ENCODE assay signal across 18 cellular contexts in the genomic region with DNA sequence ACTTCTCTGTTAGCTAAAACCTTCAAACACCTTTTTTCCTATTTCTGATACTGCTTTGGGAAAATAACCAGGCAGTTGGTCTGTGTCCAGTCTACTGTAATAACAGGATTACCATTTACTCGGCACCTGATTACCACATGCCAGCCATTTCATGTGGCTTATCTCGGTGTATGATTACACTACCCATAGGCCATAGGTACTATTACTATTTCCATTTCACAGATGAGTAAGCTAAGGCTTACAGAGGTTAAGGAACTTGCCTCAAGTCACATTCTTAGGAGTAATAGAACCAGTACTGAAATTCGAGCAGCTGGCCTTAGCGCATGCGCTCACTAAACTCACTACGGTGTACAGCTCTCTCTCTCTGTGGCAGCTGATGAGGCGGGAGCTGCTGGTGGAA.
DNase-seq lines count a peak whose midpoint lies in the region; ATAC-seq and TF ChIP-seq lines count a peak whose summit lies in the region.
"Had no signal": no experiment of that assay in that cellular context is flagged by ENCODE, and none has a peak within 500 bp of the region (broad histone marks: within the 10 kb centered on the region; RNA-seq: fewer than 3 reads in every experiment).

No MANE protein-coding gene starts in this region.

- H3K36me3 Mint-ChIP-seq in neural progenitor cell = no peaks in the 10 kb centered on the region
- no peaks in the 10 kb centered on the region for H3K36me3 Mint-ChIP-seq in CD4-positive, alpha-beta T cell (ENCODE audit: low read depth)
- H3K36me3 Mint-ChIP-seq: activated CD8-positive, alpha-beta memory T cell treated with anti-CD3 and anti-CD28 coated beads, Interleukin-2, amount 10 ng/mL, durations not matched to agents 7 days and 5 days had no signal

- no peak for TF ChIP-seq CTCF in left ventricle myocardium inferior (IDR thresholded peaks at IDR 0.05; ENCODE audit: borderline replicate concordance)
- TF ChIP-seq CTCF in heart left ventricle (IDR thresholded peaks at IDR 0.05) = no peak
- no peak for TF ChIP-seq CTCF in neural progenitor cell (IDR thresholded peaks at IDR 0.05)
- no peak for TF ChIP-seq CTCF in vagina (IDR thresholded peaks at IDR 0.05)
- no peak for TF ChIP-seq CTCF in CD4-positive, alpha-beta T cell (IDR thresholded peaks at IDR 0.05)

- H3K4me2 ChIP-seq in neural progenitor cell = peak overlapping the region; percentile 46
- H3K4me2 ChIP-seq in Karpas-422 (ENCODE audit: low read depth, low read length, poor library complexity, severe bottlenecking) = no peak overlapping the region
- H3K4me2 ChIP-seq: BLaER1 treated with 17β-estradiol and CSF1 and Interleukin-3, amounts not matched to agents 10 nM and 100 nM; GM23338 had no signal

- H3K4me3 ChIP-seq in left ventricle myocardium inferior (no peak overlapping the region), heart left ventricle (no peak overlapping the region), neural progenitor cell (no peak overlapping the region), vagina (no peak overlapping the region), Karpas-422 (ENCODE audit: low read length) (no peak overlapping the region)
- H3K4me3 ChIP-seq: BLaER1 treated with 17β-estradiol and CSF1 and Interleukin-3, amounts not matched to agents 10 nM and 100 nM; GM23338 had no signal

- H3K27ac ChIP-seq in left ventricle myocardium inferior (replicated peaks) (peak overlapping the region; percentile 18), heart left ventricle (no peak overlapping the region), neural progenitor cell (peak overlapping the region; percentile 94), vagina (peak overlapping the region; percentile 32), Karpas-422 (ENCODE audit: low read length) (no peak overlapping the region)
- H3K27ac ChIP-seq in CD4-positive, alpha-beta T cell (ENCODE audit: low read depth, low read length) = no peak overlapping the region
- H3K27ac ChIP-seq: BLaER1 treated with 17β-estradiol and CSF1 and Interleukin-3, amounts not matched to agents 10 nM and 100 nM; neutrophil had no signal

- DNase-seq in left ventricle myocardium inferior (no peak), heart left ventricle (no peak), neural progenitor cell (ENCODE audit: low spot score) (peak; percentile 71), vagina (ENCODE audit: extremely low spot score in 2 of 2) (no peak), Karpas-422 (no peak), ureter (ENCODE audit: low spot score) (no peak)
- no peak for DNase-seq in CD4-positive, alpha-beta T cell
- DNase-seq: ACHN; activated CD4-positive, alpha-beta T cell treated with anti-CD3 and anti-CD28 coated beads, Interleukin-2, amount 10 ng/mL, durations not matched to agents 24 days and 14 days; activated CD8-positive, alpha-beta memory T cell treated with anti-CD3 and anti-CD28 coated beads, Interleukin-2, amount 10 ng/mL, durations not matched to agents 7 days and 5 days; NCI-H146; NCI-H774; SIG-M5 had no signal

- H4K20me1 ChIP-seq in neural progenitor cell (ENCODE audit: low read depth) (no peaks in the 10 kb centered on the region), Karpas-422 (ENCODE audit: insufficient read depth, low read depth, low read length) (no peaks in the 10 kb centered on the region)
- H4K20me1 ChIP-seq: BLaER1 treated with 17β-estradiol and CSF1 and Interleukin-3, amounts not matched to agents 10 nM and 100 nM had no signal

- H3K4me3 Mint-ChIP-seq in neural progenitor cell = no peak overlapping the region
- no peak overlapping the region for H3K4me3 Mint-ChIP-seq in CD4-positive, alpha-beta T cell
- H3K4me3 Mint-ChIP-seq: activated CD4-positive, alpha-beta T cell treated with anti-CD3 and anti-CD28 coated beads, Interleukin-2, amount 10 ng/mL, durations not matched to agents 24 days and 14 days; activated CD8-positive, alpha-beta memory T cell treated with anti-CD3 and anti-CD28 coated beads, Interleukin-2, amount 10 ng/mL, durations not matched to agents 7 days and 5 days; activated T-helper 17 cell treated with anti-CD3 and anti-CD28 coated beads, Interleukin-2, amount 50 U/mL, for 72 hours; GM23338 had no signal

- intact Hi-C loops in left ventricle myocardium inferior (cut with micrococcal nuclease) (no loop called here), heart left ventricle (cut with DNase I) (no loop called here), vagina (cut with DNase I) (loop anchor here (5.0 kb wide), 1 partner anchor 1035 kb away; no protein-coding TSS in a partner anchor)
- intact Hi-C loops in CD4-positive, alpha-beta T cell (cut with DNase I, micrococcal nuclease) = no loop called here

- no peaks in the 10 kb centered on the region for H3K79me2 ChIP-seq in neural progenitor cell (ENCODE audit: low read depth)
- H3K79me2 ChIP-seq in Karpas-422 (ENCODE audit: low read length) = no peaks in the 10 kb centered on the region

- peaks cover 73% of the 10 kb centered on the region for H3F3A ChIP-seq in neural progenitor cell (ENCODE audit: low read depth)

- H2AFZ ChIP-seq in neural progenitor cell (replicated peaks) = no peak overlapping the region
- no peak overlapping the region for H2AFZ ChIP-seq in Karpas-422 (ENCODE audit: low read length)
- H2AFZ ChIP-seq: GM23338 had no signal

- peaks cover 5% of the 10 kb centered on the region for H3K27me3 Mint-ChIP-seq in neural progenitor cell (ENCODE audit: insufficient read depth, low read depth)
- H3K27me3 Mint-ChIP-seq in CD4-positive, alpha-beta T cell = no peaks in the 10 kb centered on the region
- H3K27me3 Mint-ChIP-seq: activated CD4-positive, alpha-beta T cell treated with anti-CD3 and anti-CD28 coated beads, Interleukin-2, amount 10 ng/mL, durations not matched to agents 24 days and 14 days; activated CD8-positive, alpha-beta memory T cell treated with anti-CD3 and anti-CD28 coated beads, Interleukin-2, amount 10 ng/mL, durations not matched to agents 7 days and 5 days had no signal

- TF ChIP-seq POLR2A in heart left ventricle (IDR thresholded peaks at IDR 0.05) (no peak), vagina (IDR thresholded peaks at IDR 0.05) (no peak)

- H3K36me3 ChIP-seq in left ventricle myocardium inferior (no peaks in the 10 kb centered on the region), heart left ventricle (no peaks in the 10 kb centered on the region), neural progenitor cell (no peaks in the 10 kb centered on the region), vagina (no peaks in the 10 kb centered on the region), Karpas-422 (ENCODE audit: insufficient read depth, low read length) (no peaks in the 10 kb centered on the region)
- H3K36me3 ChIP-seq: BLaER1 treated with 17β-estradiol and CSF1 and Interleukin-3, amounts not matched to agents 10 nM and 100 nM; neutrophil had no signal

- H3K9me3 Mint-ChIP-seq in neural progenitor cell = peaks cover 3% of the 10 kb centered on the region
- H3K9me3 Mint-ChIP-seq in CD4-positive, alpha-beta T cell = peaks cover 2% of the 10 kb centered on the region
- H3K9me3 Mint-ChIP-seq: activated CD4-positive, alpha-beta T cell treated with anti-CD3 and anti-CD28 coated beads, Interleukin-2, amount 10 ng/mL, durations not matched to agents 24 days and 14 days; GM23338 had no signal

- CTCF ChIA-PET in CD4-positive, alpha-beta T cell (lab: Charles Lee) = no interaction called here

- H3K4me1 ChIP-seq in left ventricle myocardium inferior = no peaks in the 10 kb centered on the region
- peaks cover 0 to 6% (median 0%) of the 10 kb centered on the region in 12 donors for H3K4me1 ChIP-seq in heart left ventricle
- H3K4me1 ChIP-seq in neural progenitor cell = peaks cover 62% of the 10 kb centered on the region
- H3K4me1 ChIP-seq in vagina = peaks cover 19% of the 10 kb centered on the region
- H3K4me1 ChIP-seq in Karpas-422 (ENCODE audit: low read length) = no peaks in the 10 kb centered on the region
- H3K4me1 ChIP-seq: BLaER1 treated with 17β-estradiol and CSF1 and Interleukin-3, amounts not matched to agents 10 nM and 100 nM had no signal

- no peaks in the 10 kb centered on the region for H3K9me3 ChIP-seq in left ventricle myocardium inferior (replicated peaks)
- H3K9me3 ChIP-seq in heart left ventricle = no peaks in the 10 kb centered on the region
- H3K9me3 ChIP-seq in neural progenitor cell (ENCODE audit: low read depth) = no peaks in the 10 kb centered on the region
- no peaks in the 10 kb centered on the region for H3K9me3 ChIP-seq in vagina
- H3K9me3 ChIP-seq in Karpas-422 (ENCODE audit: low read length) = no peaks in the 10 kb centered on the region
- no peaks in the 10 kb centered on the region for H3K9me3 ChIP-seq in CD4-positive, alpha-beta T cell (ENCODE audit: control insufficient read depth, low read length)
- H3K9me3 ChIP-seq: BLaER1 treated with 17β-estradiol and CSF1 and Interleukin-3, amounts not matched to agents 10 nM and 100 nM; neutrophil had no signal

- ATAC-seq in heart left ventricle = no peak
- peak; percentile 50 for ATAC-seq in esophagus mucosa
- ATAC-seq in CD4-positive, alpha-beta T cell (ENCODE audit: poor library complexity) = no peak
- ATAC-seq: activated CD8-positive, alpha-beta memory T cell treated with anti-CD3 and anti-CD28 coated beads, Interleukin-2, amount 10 ng/mL, durations not matched to agents 7 days and 5 days; activated T-helper 17 cell treated with anti-CD3 and anti-CD28 coated beads, Interleukin-2, amount 50 U/mL, for 72 hours; GM23338 had no signal

- peak overlapping the region; percentile 34 for H3K27ac Mint-ChIP-seq in neural progenitor cell
- H3K27ac Mint-ChIP-seq in CD4-positive, alpha-beta T cell = no peak overlapping the region
- H3K27ac Mint-ChIP-seq: activated CD4-positive, alpha-beta T cell treated with anti-CD3 and anti-CD28 coated beads, Interleukin-2, amount 10 ng/mL, durations not matched to agents 24 days and 14 days; activated CD8-positive, alpha-beta memory T cell treated with anti-CD3 and anti-CD28 coated beads, Interleukin-2, amount 10 ng/mL, durations not matched to agents 7 days and 5 days; activated T-helper 17 cell treated with anti-CD3 and anti-CD28 coated beads, Interleukin-2, amount 50 U/mL, for 72 hours; GM23338 had no signal

- peaks cover 57% of the 10 kb centered on the region for H3K4me1 Mint-ChIP-seq in neural progenitor cell
- H3K4me1 Mint-ChIP-seq in CD4-positive, alpha-beta T cell (ENCODE audit: low read depth) = no peaks in the 10 kb centered on the region
- H3K4me1 Mint-ChIP-seq: activated CD4-positive, alpha-beta T cell treated with anti-CD3 and anti-CD28 coated beads, Interleukin-2, amount 10 ng/mL, durations not matched to agents 24 days and 14 days; activated CD8-positive, alpha-beta memory T cell treated with anti-CD3 and anti-CD28 coated beads, Interleukin-2, amount 10 ng/mL, durations not matched to agents 7 days and 5 days; activated T-helper 17 cell treated with anti-CD3 and anti-CD28 coated beads, Interleukin-2, amount 50 U/mL, for 72 hours had no signal

- H3K27me3 ChIP-seq in left ventricle myocardium inferior (ENCODE audit: low read depth) (peaks cover 10% of the 10 kb centered on the region), heart left ventricle (peaks cover 0 to 3% (median 0%) of the 10 kb centered on the region in 9 donors), neural progenitor cell (no peaks in the 10 kb centered on the region), vagina (no peaks in the 10 kb centered on the region), Karpas-422 (ENCODE audit: low read length) (no peaks in the 10 kb centered on the region; the same call in 1 of the 2 replicates)
- H3K27me3 ChIP-seq in CD4-positive, alpha-beta T cell (ENCODE audit: control insufficient read depth, insufficient read depth, low read length) = no peaks in the 10 kb centered on the region
- H3K27me3 ChIP-seq: BLaER1 treated with 17β-estradiol and CSF1 and Interleukin-3, amounts not matched to agents 10 nM and 100 nM had no signal

- H3K9me2 ChIP-seq in Karpas-422 (replicated peaks; ENCODE audit: insufficient read depth, low read length) = no peaks in the 10 kb centered on the region

- 72 to 90% (median 81%) methylated on average over 7 of the region's 7 CpGs for WGBS in heart left ventricle, 4 donors

- POLR2A ChIA-PET in CD4-positive, alpha-beta T cell (lab: Charles Lee) = no interaction called here

- H3K9ac ChIP-seq in neural progenitor cell (no peak overlapping the region), Karpas-422 (ENCODE audit: low read length) (no peak overlapping the region)
- H3K9ac ChIP-seq: BLaER1 treated with 17β-estradiol and CSF1 and Interleukin-3, amounts not matched to agents 10 nM and 100 nM had no signal

Comparison
In these comparisons a context has a peak if more than half of its experiments do, and no peak if none do; other contexts are left out.
1. H3K27ac ChIP-seq: peak in left ventricle myocardium inferior (single experiment), neural progenitor cell (single experiment) and vagina (single experiment); none in heart left ventricle (0 of 12), Karpas-422 (single experiment) and CD4-positive, alpha-beta T cell (single experiment).